In the genomic region with DNA sequence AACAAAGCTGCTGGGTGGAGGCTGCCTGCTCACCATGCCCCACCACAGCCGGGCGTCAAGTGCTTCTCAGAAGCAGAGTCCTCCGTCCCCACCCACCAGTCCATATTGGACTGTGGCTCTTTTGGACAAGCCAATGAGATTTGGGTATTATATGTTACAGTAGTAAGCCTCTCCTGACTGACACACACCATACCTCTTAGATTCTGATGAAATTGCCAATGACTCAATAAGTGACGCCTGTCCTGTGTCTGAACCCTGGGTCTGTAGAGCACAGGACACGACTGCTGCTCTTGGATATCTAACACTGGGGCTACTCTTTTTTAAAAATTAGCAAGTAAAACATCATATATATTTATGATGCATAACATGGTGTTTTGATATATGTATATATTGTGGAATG, we compare ENCODE assay signal across 1 cellular context.
TF ChIP-seq lines count a peak whose summit lies in the region.

No MANE protein-coding gene starts in this region.

TF ChIP-seq in K562, 482 proteins besides CTCF, POLR2A, EP300 and RAD21:
- TF ChIP-seq, protein P1, sequence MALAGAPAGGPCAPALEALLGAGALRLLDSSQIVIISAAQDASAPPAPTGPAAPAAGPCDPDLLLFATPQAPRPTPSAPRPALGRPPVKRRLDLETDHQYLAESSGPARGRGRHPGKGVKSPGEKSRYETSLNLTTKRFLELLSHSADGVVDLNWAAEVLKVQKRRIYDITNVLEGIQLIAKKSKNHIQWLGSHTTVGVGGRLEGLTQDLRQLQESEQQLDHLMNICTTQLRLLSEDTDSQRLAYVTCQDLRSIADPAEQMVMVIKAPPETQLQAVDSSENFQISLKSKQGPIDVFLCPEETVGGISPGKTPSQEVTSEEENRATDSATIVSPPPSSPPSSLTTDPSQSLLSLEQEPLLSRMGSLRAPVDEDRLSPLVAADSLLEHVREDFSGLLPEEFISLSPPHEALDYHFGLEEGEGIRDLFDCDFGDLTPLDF (CRISPR knock-in tag; IDR thresholded peaks at IDR 0.05) = no peak
- TF ChIP-seq, protein P2, sequence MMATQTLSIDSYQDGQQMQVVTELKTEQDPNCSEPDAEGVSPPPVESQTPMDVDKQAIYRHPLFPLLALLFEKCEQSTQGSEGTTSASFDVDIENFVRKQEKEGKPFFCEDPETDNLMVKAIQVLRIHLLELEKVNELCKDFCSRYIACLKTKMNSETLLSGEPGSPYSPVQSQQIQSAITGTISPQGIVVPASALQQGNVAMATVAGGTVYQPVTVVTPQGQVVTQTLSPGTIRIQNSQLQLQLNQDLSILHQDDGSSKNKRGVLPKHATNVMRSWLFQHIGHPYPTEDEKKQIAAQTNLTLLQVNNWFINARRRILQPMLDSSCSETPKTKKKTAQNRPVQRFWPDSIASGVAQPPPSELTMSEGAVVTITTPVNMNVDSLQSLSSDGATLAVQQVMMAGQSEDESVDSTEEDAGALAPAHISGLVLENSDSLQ (IDR thresholded peaks at IDR 0.05) = peak; percentile 21; the same call in 1 of the 2 replicates
